ENCODE assay signal across 8 cellular contexts in genomic region chrX:1521459-1521956, GRCh38. TPM values are rescaled to one million over a fixed set of nuclear protein-coding genes. Genes with fewer than 3 reads are reported as not detected.
DNase-seq lines count a peak whose midpoint lies in the region; ATAC-seq and TF ChIP-seq lines count a peak whose summit lies in the region.

No MANE protein-coding gene starts in this region.

- H4K8ac ChIP-seq in H9 (replicated peaks; ENCODE audit: insufficient read length, low read depth, low read length) = no peak overlapping the region

- H2BK12ac ChIP-seq in H9 (ENCODE audit: insufficient read length, low read depth, low read length) = peak overlapping the region; percentile 41

- peak overlapping the region; percentile 24 for H3K4me2 ChIP-seq in H9 (ENCODE audit: insufficient read depth, insufficient read length, low read length)

- TF ChIP-seq POLR2A in NB4 (IDR thresholded peaks at IDR 0.05; ENCODE audit: extremely low read depth, insufficient read length) = no peak

- H3K23me2 ChIP-seq in H9 (ENCODE audit: insufficient read length, low read depth, low read length, poor library complexity, severe bottlenecking) = no peaks in the 10 kb centered on the region

- H3K4me3 Mint-ChIP-seq in H9 = peak overlapping the region; percentile 39 to 69; a peak in 4 of 5 replicates

- peaks cover 13 to 16% of the 10 kb centered on the region in 2 experiments for H3K9me3 Mint-ChIP-seq in H9

- peaks cover 1% of the 10 kb centered on the region; the same call in 1 of the 2 replicates for H3K27me3 Mint-ChIP-seq in H9 (ENCODE audit: low read depth)

- H2AFZ ChIP-seq in H9 (ENCODE audit: low read length) = no peak overlapping the region

- no peaks in the 10 kb centered on the region for H3K27me3 ChIP-seq in H9 (ENCODE audit: insufficient read depth, low read length)
- H3K27me3 ChIP-seq in right cardiac atrium (ENCODE audit: control insufficient read depth, insufficient read depth) = no peaks in the 10 kb centered on the region

- no peak overlapping the region for H2BK20ac ChIP-seq in H9 (ENCODE audit: low read depth, low read length, poor library complexity, severe bottlenecking)

- no peak overlapping the region for H3K27ac ChIP-seq in H9 (ENCODE audit: insufficient read length, low read depth, low read length)
- H3K27ac ChIP-seq in right cardiac atrium (ENCODE audit: low read length) = no peak overlapping the region

- no peaks in the 10 kb centered on the region for H3K79me2 ChIP-seq in H9 (ENCODE audit: insufficient read depth, low read length)

- no CpG with 5 or more reads among the region's 13 CpGs for WGBS in H9 (ENCODE audit: extremely low coverage, insufficient read length, low lambda C conversion rate)
- 54% methylated on average over 13 of the region's 13 CpGs for WGBS in right cardiac atrium

- no peaks in the 10 kb centered on the region for H3K36me3 Mint-ChIP-seq in H9 (ENCODE audit: insufficient read depth in 1 of 3, low read depth in 3 of 3)

- H3K4me1 Mint-ChIP-seq in H9 = peaks cover 6 to 10% of the 10 kb centered on the region in 2 experiments

- H3K4ac ChIP-seq in H9 (ENCODE audit: low read depth, low read length) = no peak overlapping the region

- no peaks in the 10 kb centered on the region for H3K79me1 ChIP-seq in H9 (ENCODE audit: insufficient read depth, low read depth, low read length, poor library complexity, severe bottlenecking)

- H2BK15ac ChIP-seq in H9 (ENCODE audit: low read depth, low read length) = no peak overlapping the region

- ATAC-seq in GM18511 (IDR thresholded peaks at IDR 0.05; ENCODE audit: unreplicated experiment) (peak; percentile 88), right cardiac atrium (no peak)

- H2AK5ac ChIP-seq in H9 (ENCODE audit: insufficient read length, low read length) = no peak overlapping the region

- H3K9ac ChIP-seq in H9 (ENCODE audit: extremely low read depth, insufficient read length, low read length) = no peak overlapping the region

- no peak overlapping the region for H2BK5ac ChIP-seq in H9 (ENCODE audit: insufficient read length, low read length)

- H3K4me1 ChIP-seq in H9 (ENCODE audit: insufficient read depth, low read length) (no peaks in the 10 kb centered on the region; the same call in 1 of the 2 replicates), right cardiac atrium (ENCODE audit: control insufficient read depth, insufficient read depth, low read length) (no peaks in the 10 kb centered on the region)

- no peak overlapping the region for H3K14ac ChIP-seq in H9 (ENCODE audit: insufficient read depth, low read length)

- no peak overlapping the region for H3T11ph ChIP-seq in H9 (ENCODE audit: low read length)

- TF ChIP-seq CTCF in H9 (conservative IDR thresholded peaks at IDR 0.05) = no peak
- no peak for TF ChIP-seq CTCF in NB4 (IDR thresholded peaks at IDR 0.05; ENCODE audit: low read depth, low read length)

- no peak overlapping the region for H4K91ac ChIP-seq in H9 (ENCODE audit: insufficient read length, low read depth, low read length)

- H3K56ac ChIP-seq in H9 (ENCODE audit: insufficient read length, low read depth, low read length) = no peak overlapping the region

- H3K23ac ChIP-seq in H9 (ENCODE audit: insufficient read length, low read depth, low read length) = no peak overlapping the region

- H3K4me3 ChIP-seq in NB4 (ENCODE audit: low read depth, low read length) (peak overlapping the region; percentile 36), right cardiac atrium (ENCODE audit: low read length) (no peak overlapping the region)

- DNase-seq in H9 = peak; percentile 75
- DNase-seq in NB4 (ENCODE audit: low read depth) = peak; percentile 92
- peak; percentile 39 for DNase-seq in activated T-helper 1 cell treated with Interleukin-2 at 50 U/mL for 16 hours (ENCODE audit: low read depth)
- DNase-seq in stimulated activated CD4-positive, alpha-beta T cell treated with anti-CD3 and anti-CD28 coated beads, Interleukin-2, amount 100 ng/mL, for 24 hours = peak; percentile 55 to 65
- no peak for DNase-seq in 8988T
- DNase-seq in right cardiac atrium = no peak
- no peak for DNase-seq in SW 1271 (lab: John Stamatoyannopoulos, UW)

- no peak overlapping the region for H2BK120ac ChIP-seq in H9 (ENCODE audit: low read depth, low read length, poor library complexity, severe bottlenecking)

- H3K18ac ChIP-seq in H9 (ENCODE audit: insufficient read length, low read depth, low read length) = no peak overlapping the region

- H3K9me3 ChIP-seq in H9 (ENCODE audit: control insufficient read depth, low read depth, low read length) (no peaks in the 10 kb centered on the region), right cardiac atrium (ENCODE audit: control insufficient read depth, low read length) (no peaks in the 10 kb centered on the region)

- H4K5ac ChIP-seq in H9 (ENCODE audit: insufficient read length, low read depth, low read length) = no peak overlapping the region

- intact Hi-C loops in right cardiac atrium (cut with DNase I) = no loop called here

- H4K20me1 ChIP-seq in H9 (ENCODE audit: control insufficient read depth, insufficient read depth, insufficient read length) = no peaks in the 10 kb centered on the region

- peak overlapping the region; percentile 27 to 94 (median 94) for H3K27ac Mint-ChIP-seq in H9

RNA-seq across cellular contexts. Expression of gene P2RY8, which starts 15.5 kb away (rescaled TPM):
- total RNA-seq in H9 (2021) (not detected in 2 replicates), right cardiac atrium (1 to 10 TPM; 1.6 to 3.8 (median 2.2) TPM)
- polyA plus RNA-seq in right cardiac atrium = 2.2 TPM

Comparison
In these comparisons a context has a peak if more than half of its experiments do, and no peak if none do; other contexts are left out.
1. DNase-seq: peak in H9 (single experiment), NB4 (single experiment), activated T-helper 1 cell treated with Interleukin-2 at 50 U/mL for 16 hours (single experiment) and stimulated activated CD4-positive, alpha-beta T cell treated with anti-CD3 and anti-CD28 coated beads, Interleukin-2, amount 100 ng/mL, for 24 hours (2 of 2); none in 8988T (single experiment), right cardiac atrium (0 of 3) and SW 1271 (0 of 2).